Comparison of ENCODE assay signal across 20 cellular contexts in genomic region chr9:127252405-127253093, GRCh38.
"Had no signal": no experiment of that assay in that cellular context is flagged by ENCODE, and none has a peak within 500 bp of the region (broad histone marks: within the 10 kb centered on the region; RNA-seq: fewer than 3 reads in every experiment).

No MANE protein-coding gene starts in this region.

- H3K27ac Mint-ChIP-seq: activated naive CD8-positive, alpha-beta T cell treated with anti-CD3 and anti-CD28 coated beads for 36 hours; endodermal cell; immature natural killer cell; mesothelial cell of epicardium; naive thymus-derived CD8-positive, alpha-beta T cell; stimulated activated memory B cell treated with anti-CD40 and anti-IgM and Interleukin-4, amounts not matched to agents 10 μg/mL and 1 μg/mL and 100 μg/mL, for 72 hours; T-helper 2 cell treated with Interferon-gamma antibody and Interleukin-4, amounts not matched to agents 5 μg/mL and 100 μg/mL, for 36 hours had no signal

- FAIRE-seq: small intestine, TTC549, urothelium cell line had no signal

- H3K36me3 ChIP-seq: breast epithelium, left ventricle myocardium inferior, transverse colon had no signal

- H3K9me3 ChIP-seq: breast epithelium, left ventricle myocardium inferior, transverse colon had no signal

- H3K27me3 Mint-ChIP-seq: stimulated activated memory B cell treated with anti-CD40 and anti-IgM and Interleukin-4, amounts not matched to agents 10 μg/mL and 1 μg/mL and 100 μg/mL, for 72 hours had no signal

- H3K27ac ChIP-seq: breast epithelium, coronary artery, foreskin keratinocyte, transverse colon had no signal

- DNase-seq: activated naive CD4-positive, alpha-beta T cell treated with Interleukin-2 at 50 U/mL for 16 hours; activated naive CD8-positive, alpha-beta T cell treated with anti-CD3 and anti-CD28 coated beads for 36 hours; activated T-cell treated with anti-CD3 and anti-CD28 coated beads, Interleukin-2, amount 50 U/mL, for 1 hour; amniotic stem cell; cerebellar nuclear complex; erythroblast; immature natural killer cell; left ventricle myocardium inferior; naive thymus-derived CD8-positive, alpha-beta T cell; small intestine; transverse colon had no signal

- H3K9me3 Mint-ChIP-seq: activated naive CD8-positive, alpha-beta T cell treated with anti-CD3 and anti-CD28 coated beads for 36 hours; endodermal cell; immature natural killer cell; naive thymus-derived CD8-positive, alpha-beta T cell; stimulated activated memory B cell treated with anti-CD40 and anti-IgM and Interleukin-4, amounts not matched to agents 10 μg/mL and 1 μg/mL and 100 μg/mL, for 72 hours; T-helper 2 cell treated with Interferon-gamma antibody and Interleukin-4, amounts not matched to agents 5 μg/mL and 100 μg/mL, for 36 hours had no signal

- H3K4me1 Mint-ChIP-seq: activated naive CD8-positive, alpha-beta T cell treated with anti-CD3 and anti-CD28 coated beads for 36 hours; immature natural killer cell; mesothelial cell of epicardium; stimulated activated memory B cell treated with anti-CD40 and anti-IgM and Interleukin-4, amounts not matched to agents 10 μg/mL and 1 μg/mL and 100 μg/mL, for 72 hours had no signal

- H3K27me3 ChIP-seq: breast epithelium, foreskin keratinocyte, transverse colon had no signal

- H3K4me3 ChIP-seq: breast epithelium, coronary artery, left ventricle myocardium inferior, transverse colon had no signal

- H3K36me3 Mint-ChIP-seq: activated naive CD8-positive, alpha-beta T cell treated with anti-CD3 and anti-CD28 coated beads for 36 hours had no signal

- H3K4me3 Mint-ChIP-seq: activated naive CD8-positive, alpha-beta T cell treated with anti-CD3 and anti-CD28 coated beads for 36 hours; endodermal cell; immature natural killer cell; mesothelial cell of epicardium; naive thymus-derived CD8-positive, alpha-beta T cell; stimulated activated memory B cell treated with anti-CD40 and anti-IgM and Interleukin-4, amounts not matched to agents 10 μg/mL and 1 μg/mL and 100 μg/mL, for 72 hours; T-helper 2 cell treated with Interferon-gamma antibody and Interleukin-4, amounts not matched to agents 5 μg/mL and 100 μg/mL, for 36 hours had no signal
